1 cellular context compared by ENCODE assay signal in the genomic region with DNA sequence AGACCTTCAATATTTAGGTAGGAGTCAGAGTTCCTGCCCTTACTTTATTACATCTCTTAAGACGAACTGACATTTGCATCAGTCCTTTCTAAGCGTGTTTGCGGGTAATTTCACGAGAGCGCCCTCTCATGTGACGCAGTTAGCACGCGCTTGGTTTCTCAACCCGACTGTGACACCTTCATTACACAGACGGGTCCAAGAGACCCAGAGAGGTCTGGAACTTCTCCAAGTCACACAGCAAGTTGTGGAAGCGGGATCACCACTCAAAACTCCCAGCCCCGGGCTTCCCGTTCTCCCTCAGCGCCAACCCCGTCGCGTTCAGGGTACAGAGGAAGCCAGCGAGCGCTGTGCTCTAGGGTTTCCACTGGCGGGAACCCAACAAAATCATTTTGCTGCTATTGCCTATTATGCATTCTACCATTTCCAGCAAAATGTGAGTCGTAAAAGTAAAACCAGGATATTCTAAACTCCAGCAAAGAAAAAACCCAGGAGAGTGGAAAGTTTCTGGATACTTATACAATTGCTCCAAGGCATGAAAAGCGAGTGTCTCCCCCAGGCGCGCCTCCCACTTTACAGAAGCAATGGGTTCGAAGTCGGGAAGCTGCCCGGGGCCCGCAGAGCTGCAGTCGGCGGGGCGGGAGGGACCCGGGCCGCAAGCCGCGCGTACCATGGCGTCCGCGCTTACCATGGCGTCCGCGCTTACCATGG.
TF ChIP-seq lines count a peak whose summit lies in the region.

No MANE protein-coding gene starts in this region.

TF ChIP-seq in K562, 482 proteins besides CTCF, POLR2A, EP300 and RAD21 (continued from another document):
- TF ChIP-seq, protein P1, sequence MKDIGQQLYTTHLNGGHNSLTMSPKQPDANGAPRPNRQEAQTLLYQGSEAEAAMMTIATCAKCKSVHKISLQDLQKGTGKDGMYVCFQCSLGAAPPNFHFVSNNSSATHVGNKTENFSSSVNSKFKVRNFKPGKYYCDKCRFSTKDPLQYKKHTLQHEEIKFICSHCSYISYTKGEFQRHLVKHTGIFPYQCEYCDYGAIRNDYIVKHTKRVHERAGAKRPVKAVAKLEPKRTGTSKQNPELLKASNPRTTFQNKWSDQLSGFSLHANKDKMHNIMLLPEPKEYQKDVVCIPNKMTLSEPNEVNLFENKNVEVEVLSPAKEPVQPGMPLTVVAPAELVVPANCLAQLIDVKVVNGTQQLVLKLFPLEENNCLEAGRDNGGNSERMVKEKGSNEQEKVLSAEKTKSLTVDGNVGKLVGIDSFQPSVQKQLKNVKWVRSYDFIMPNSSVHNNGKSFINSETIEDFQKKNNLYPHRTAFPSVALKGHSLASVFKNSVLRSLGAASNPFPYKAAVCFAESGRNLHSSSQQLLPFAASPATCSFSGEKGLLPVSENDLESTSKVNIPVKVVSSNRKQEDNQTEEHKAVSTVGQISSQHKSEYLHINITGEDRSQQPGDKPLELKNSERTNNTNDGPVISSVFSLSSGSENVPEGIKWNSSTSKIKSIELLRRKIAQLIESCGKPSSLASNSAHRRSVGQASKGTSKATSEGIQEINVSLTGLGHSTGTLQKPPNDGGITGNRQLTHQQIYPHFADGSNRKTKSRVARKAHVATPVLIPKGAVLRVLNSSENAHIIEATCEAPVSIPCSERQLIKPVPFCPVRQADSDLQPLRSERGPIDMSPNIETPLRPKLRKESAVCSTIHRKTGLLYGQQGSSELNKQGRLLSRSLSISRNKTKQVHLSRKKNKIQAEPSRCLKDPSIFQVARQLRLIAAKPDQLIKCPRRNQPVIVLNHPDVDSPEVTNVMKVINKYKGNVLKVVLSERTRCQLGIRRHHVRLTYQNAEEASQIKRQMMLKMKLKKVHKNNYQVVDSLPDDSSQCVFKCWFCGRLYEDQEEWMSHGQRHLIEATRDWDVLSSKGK (CRISPR knock-in tag; IDR thresholded peaks at IDR 0.05): no peak
- peak; percentile 27; the same call in 1 of the 2 replicates for TF ChIP-seq SIN3B (IDR thresholded peaks at IDR 0.05; ENCODE audit: low read depth)
- TF ChIP-seq ZNF24 (IDR thresholded peaks at IDR 0.05): no peak
- no peak for TF ChIP-seq SRSF1 (IDR thresholded peaks at IDR 0.05; ENCODE audit: low read depth, low read length)
- TF ChIP-seq KAT8 (IDR thresholded peaks at IDR 0.05; ENCODE audit: low read depth): no peak
- no peak for TF ChIP-seq GTF2E2 (tag; IDR thresholded peaks at IDR 0.05)
- no peak for TF ChIP-seq EWSR1 (IDR thresholded peaks at IDR 0.05; ENCODE audit: borderline replicate concordance, low read depth, partially characterized antibody)
- TF ChIP-seq CBX8 (IDR thresholded peaks at IDR 0.05; ENCODE audit: borderline replicate concordance, extremely low read depth, low read depth, low read length, poor library complexity, severe bottlenecking): no peak
